1 cellular context compared by ENCODE assay signal in the genomic region with DNA sequence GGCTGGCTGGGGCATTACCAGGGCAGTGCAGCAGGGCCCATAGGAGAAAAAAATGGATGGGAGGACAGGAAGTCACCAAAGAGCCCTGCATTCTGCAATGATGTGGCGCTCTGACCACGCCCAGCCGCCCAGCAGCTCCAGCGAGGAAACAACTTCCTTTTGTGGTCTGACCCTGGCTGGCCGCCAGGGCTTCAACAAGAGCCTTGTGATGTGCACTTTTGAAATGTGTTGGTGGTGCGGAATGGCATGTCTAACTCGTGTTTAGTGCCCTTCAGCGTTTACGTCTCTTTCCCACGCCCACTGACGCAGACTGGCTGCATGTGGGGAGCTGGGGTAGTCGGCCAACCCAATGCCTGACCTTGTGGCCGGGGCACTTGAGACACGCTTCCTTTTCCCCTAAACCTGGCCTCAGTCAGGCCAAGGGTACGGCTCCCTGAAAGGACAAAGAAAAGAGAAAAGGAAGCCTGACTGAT.
A peak's percentile ranks its signal among the peaks of the same experiment; 100 is the strongest.
TF ChIP-seq lines count a peak whose summit lies in the region.

No MANE protein-coding gene starts in this region.

TF ChIP-seq in HepG2, 621 proteins besides CTCF, POLR2A, EP300 and RAD21 (continued from another document and continues in another):
- TF ChIP-seq, protein P1, sequence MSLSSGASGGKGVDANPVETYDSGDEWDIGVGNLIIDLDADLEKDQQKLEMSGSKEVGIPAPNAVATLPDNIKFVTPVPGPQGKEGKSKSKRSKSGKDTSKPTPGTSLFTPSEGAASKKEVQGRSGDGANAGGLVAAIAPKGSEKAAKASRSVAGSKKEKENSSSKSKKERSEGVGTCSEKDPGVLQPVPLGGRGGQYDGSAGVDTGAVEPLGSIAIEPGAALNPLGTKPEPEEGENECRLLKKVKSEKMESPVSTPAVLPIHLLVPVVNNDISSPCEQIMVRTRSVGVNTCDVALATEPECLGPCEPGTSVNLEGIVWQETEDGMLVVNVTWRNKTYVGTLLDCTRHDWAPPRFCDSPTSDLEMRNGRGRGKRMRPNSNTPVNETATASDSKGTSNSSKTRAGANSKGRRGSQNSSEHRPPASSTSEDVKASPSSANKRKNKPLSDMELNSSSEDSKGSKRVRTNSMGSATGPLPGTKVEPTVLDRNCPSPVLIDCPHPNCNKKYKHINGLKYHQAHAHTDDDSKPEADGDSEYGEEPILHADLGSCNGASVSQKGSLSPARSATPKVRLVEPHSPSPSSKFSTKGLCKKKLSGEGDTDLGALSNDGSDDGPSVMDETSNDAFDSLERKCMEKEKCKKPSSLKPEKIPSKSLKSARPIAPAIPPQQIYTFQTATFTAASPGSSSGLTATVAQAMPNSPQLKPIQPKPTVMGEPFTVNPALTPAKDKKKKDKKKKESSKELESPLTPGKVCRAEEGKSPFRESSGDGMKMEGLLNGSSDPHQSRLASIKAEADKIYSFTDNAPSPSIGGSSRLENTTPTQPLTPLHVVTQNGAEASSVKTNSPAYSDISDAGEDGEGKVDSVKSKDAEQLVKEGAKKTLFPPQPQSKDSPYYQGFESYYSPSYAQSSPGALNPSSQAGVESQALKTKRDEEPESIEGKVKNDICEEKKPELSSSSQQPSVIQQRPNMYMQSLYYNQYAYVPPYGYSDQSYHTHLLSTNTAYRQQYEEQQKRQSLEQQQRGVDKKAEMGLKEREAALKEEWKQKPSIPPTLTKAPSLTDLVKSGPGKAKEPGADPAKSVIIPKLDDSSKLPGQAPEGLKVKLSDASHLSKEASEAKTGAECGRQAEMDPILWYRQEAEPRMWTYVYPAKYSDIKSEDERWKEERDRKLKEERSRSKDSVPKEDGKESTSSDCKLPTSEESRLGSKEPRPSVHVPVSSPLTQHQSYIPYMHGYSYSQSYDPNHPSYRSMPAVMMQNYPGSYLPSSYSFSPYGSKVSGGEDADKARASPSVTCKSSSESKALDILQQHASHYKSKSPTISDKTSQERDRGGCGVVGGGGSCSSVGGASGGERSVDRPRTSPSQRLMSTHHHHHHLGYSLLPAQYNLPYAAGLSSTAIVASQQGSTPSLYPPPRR (CRISPR knock-in tag; IDR thresholded peaks at IDR 0.05; ENCODE audit: borderline replicate concordance), result peak; percentile 31; the same call in 1 of the 2 replicates
- TF ChIP-seq, protein P2, sequence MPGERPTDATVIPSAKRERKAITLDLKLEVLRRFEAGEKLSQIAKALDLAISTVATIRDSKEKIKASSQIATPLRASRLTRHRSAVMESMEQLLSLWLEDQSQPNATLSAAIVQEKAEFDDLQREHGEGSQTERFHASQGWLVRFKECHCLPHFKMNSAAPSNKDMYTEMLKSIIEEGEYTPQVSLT (CRISPR knock-in tag; IDR thresholded peaks at IDR 0.05; ENCODE audit: borderline replicate concordance, low read depth), result no peak
- TF ChIP-seq ZNF263 (CRISPR knock-in tag; IDR thresholded peaks at IDR 0.05) (0 out of 2 replicates have a peak, but pooled peaks have one; percentile 27), ZNF724P (CRISPR knock-in tag; IDR thresholded peaks at IDR 0.05; ENCODE audit: borderline replicate concordance) (no peak), EHMT2 (IDR thresholded peaks at IDR 0.05; ENCODE audit: borderline replicate concordance, low read depth, low read length) (peak; percentile 26; the same call in 1 of the 2 replicates), ZNF546 (CRISPR knock-in tag; conservative IDR thresholded peaks at IDR 0.05) (no peak), ARHGAP35 (CRISPR knock-in tag; IDR thresholded peaks at IDR 0.05; ENCODE audit: borderline replicate concordance) (no peak), NFIC (IDR thresholded peaks at IDR 0.05; ENCODE audit: low read length) (0 out of 2 replicates have a peak, but pooled peaks have one; percentile 58), ZNF543 (CRISPR knock-in tag; IDR thresholded peaks at IDR 0.05) (no peak), KAT2B (IDR thresholded peaks at IDR 0.05; ENCODE audit: borderline replicate concordance, low read depth, low read length) (no peak), TBP (CRISPR knock-in tag; IDR thresholded peaks at IDR 0.05) (no peak), ZNF260 (CRISPR knock-in tag; IDR thresholded peaks at IDR 0.05; ENCODE audit: borderline replicate concordance, low read depth) (no peak), WIZ (CRISPR knock-in tag; IDR thresholded peaks at IDR 0.05) (peak; percentile 50; the same call in 1 of the 2 replicates), CENPT (CRISPR knock-in tag; IDR thresholded peaks at IDR 0.05; ENCODE audit: low read depth) (0 out of 2 replicates have a peak, but pooled peaks have one; percentile 34), FOXK1 (CRISPR knock-in tag; IDR thresholded peaks at IDR 0.05; ENCODE audit: borderline replicate concordance, low read depth) (no peak), ARNT2 (CRISPR knock-in tag; IDR thresholded peaks at IDR 0.05; ENCODE audit: low read depth) (peak; percentile 46; the same call in 1 of the 2 replicates), PAF1 (CRISPR knock-in tag; IDR thresholded peaks at IDR 0.05) (no peak), ZBTB21 (CRISPR knock-in tag; IDR thresholded peaks at IDR 0.05) (peak; percentile 48), JUND (CRISPR knock-in tag; IDR thresholded peaks at IDR 0.05) (no peak)
- TF ChIP-seq, protein P3, sequence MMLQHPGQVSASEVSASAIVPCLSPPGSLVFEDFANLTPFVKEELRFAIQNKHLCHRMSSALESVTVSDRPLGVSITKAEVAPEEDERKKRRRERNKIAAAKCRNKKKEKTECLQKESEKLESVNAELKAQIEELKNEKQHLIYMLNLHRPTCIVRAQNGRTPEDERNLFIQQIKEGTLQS (CRISPR knock-in tag; IDR thresholded peaks at IDR 0.05), result no peak
- TF ChIP-seq, protein P4, sequence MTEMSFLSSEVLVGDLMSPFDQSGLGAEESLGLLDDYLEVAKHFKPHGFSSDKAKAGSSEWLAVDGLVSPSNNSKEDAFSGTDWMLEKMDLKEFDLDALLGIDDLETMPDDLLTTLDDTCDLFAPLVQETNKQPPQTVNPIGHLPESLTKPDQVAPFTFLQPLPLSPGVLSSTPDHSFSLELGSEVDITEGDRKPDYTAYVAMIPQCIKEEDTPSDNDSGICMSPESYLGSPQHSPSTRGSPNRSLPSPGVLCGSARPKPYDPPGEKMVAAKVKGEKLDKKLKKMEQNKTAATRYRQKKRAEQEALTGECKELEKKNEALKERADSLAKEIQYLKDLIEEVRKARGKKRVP (CRISPR knock-in tag; IDR thresholded peaks at IDR 0.05), result 0 out of 4 replicates have a peak, but pooled peaks of 1 of the 2 experiments have one; percentile 4
- TF ChIP-seq, protein P5, sequence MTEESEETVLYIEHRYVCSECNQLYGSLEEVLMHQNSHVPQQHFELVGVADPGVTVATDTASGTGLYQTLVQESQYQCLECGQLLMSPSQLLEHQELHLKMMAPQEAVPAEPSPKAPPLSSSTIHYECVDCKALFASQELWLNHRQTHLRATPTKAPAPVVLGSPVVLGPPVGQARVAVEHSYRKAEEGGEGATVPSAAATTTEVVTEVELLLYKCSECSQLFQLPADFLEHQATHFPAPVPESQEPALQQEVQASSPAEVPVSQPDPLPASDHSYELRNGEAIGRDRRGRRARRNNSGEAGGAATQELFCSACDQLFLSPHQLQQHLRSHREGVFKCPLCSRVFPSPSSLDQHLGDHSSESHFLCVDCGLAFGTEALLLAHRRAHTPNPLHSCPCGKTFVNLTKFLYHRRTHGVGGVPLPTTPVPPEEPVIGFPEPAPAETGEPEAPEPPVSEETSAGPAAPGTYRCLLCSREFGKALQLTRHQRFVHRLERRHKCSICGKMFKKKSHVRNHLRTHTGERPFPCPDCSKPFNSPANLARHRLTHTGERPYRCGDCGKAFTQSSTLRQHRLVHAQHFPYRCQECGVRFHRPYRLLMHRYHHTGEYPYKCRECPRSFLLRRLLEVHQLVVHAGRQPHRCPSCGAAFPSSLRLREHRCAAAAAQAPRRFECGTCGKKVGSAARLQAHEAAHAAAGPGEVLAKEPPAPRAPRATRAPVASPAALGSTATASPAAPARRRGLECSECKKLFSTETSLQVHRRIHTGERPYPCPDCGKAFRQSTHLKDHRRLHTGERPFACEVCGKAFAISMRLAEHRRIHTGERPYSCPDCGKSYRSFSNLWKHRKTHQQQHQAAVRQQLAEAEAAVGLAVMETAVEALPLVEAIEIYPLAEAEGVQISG (CRISPR knock-in tag; IDR thresholded peaks at IDR 0.05), result peak; percentile 56; the same call in 1 of the 2 replicates
- TF ChIP-seq, protein P6, sequence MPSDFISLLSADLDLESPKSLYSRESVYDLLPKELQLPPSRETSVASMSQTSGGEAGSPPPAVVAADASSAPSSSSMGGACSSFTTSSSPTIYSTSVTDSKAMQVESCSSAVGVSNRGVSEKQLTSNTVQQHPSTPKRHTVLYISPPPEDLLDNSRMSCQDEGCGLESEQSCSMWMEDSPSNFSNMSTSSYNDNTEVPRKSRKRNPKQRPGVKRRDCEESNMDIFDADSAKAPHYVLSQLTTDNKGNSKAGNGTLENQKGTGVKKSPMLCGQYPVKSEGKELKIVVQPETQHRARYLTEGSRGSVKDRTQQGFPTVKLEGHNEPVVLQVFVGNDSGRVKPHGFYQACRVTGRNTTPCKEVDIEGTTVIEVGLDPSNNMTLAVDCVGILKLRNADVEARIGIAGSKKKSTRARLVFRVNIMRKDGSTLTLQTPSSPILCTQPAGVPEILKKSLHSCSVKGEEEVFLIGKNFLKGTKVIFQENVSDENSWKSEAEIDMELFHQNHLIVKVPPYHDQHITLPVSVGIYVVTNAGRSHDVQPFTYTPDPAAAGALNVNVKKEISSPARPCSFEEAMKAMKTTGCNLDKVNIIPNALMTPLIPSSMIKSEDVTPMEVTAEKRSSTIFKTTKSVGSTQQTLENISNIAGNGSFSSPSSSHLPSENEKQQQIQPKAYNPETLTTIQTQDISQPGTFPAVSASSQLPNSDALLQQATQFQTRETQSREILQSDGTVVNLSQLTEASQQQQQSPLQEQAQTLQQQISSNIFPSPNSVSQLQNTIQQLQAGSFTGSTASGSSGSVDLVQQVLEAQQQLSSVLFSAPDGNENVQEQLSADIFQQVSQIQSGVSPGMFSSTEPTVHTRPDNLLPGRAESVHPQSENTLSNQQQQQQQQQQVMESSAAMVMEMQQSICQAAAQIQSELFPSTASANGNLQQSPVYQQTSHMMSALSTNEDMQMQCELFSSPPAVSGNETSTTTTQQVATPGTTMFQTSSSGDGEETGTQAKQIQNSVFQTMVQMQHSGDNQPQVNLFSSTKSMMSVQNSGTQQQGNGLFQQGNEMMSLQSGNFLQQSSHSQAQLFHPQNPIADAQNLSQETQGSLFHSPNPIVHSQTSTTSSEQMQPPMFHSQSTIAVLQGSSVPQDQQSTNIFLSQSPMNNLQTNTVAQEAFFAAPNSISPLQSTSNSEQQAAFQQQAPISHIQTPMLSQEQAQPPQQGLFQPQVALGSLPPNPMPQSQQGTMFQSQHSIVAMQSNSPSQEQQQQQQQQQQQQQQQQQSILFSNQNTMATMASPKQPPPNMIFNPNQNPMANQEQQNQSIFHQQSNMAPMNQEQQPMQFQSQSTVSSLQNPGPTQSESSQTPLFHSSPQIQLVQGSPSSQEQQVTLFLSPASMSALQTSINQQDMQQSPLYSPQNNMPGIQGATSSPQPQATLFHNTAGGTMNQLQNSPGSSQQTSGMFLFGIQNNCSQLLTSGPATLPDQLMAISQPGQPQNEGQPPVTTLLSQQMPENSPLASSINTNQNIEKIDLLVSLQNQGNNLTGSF (CRISPR knock-in tag; IDR thresholded peaks at IDR 0.05), result no peak
- TF ChIP-seq, protein P7, sequence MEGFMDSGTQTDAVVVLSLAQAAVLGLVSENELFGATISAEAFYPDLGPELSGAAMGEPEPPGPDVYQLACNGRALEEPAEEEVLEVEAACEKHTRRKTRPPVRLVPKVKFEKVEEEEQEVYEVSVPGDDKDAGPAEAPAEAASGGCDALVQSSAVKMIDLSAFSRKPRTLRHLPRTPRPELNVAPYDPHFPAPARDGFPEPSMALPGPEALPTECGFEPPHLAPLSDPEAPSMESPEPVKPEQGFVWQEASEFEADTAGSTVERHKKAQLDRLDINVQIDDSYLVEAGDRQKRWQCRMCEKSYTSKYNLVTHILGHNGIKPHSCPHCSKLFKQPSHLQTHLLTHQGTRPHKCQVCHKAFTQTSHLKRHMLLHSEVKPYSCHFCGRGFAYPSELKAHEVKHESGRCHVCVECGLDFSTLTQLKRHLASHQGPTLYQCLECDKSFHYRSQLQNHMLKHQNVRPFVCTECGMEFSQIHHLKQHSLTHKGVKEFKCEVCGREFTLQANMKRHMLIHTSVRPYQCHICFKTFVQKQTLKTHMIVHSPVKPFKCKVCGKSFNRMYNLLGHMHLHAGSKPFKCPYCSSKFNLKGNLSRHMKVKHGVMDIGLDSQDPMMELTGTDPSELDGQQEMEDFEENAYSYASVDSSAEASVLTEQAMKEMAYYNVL (CRISPR knock-in tag; IDR thresholded peaks at IDR 0.05; ENCODE audit: borderline replicate concordance), result peak; percentile 65; the same call in 1 of the 2 replicates
- TF ChIP-seq, protein P8, sequence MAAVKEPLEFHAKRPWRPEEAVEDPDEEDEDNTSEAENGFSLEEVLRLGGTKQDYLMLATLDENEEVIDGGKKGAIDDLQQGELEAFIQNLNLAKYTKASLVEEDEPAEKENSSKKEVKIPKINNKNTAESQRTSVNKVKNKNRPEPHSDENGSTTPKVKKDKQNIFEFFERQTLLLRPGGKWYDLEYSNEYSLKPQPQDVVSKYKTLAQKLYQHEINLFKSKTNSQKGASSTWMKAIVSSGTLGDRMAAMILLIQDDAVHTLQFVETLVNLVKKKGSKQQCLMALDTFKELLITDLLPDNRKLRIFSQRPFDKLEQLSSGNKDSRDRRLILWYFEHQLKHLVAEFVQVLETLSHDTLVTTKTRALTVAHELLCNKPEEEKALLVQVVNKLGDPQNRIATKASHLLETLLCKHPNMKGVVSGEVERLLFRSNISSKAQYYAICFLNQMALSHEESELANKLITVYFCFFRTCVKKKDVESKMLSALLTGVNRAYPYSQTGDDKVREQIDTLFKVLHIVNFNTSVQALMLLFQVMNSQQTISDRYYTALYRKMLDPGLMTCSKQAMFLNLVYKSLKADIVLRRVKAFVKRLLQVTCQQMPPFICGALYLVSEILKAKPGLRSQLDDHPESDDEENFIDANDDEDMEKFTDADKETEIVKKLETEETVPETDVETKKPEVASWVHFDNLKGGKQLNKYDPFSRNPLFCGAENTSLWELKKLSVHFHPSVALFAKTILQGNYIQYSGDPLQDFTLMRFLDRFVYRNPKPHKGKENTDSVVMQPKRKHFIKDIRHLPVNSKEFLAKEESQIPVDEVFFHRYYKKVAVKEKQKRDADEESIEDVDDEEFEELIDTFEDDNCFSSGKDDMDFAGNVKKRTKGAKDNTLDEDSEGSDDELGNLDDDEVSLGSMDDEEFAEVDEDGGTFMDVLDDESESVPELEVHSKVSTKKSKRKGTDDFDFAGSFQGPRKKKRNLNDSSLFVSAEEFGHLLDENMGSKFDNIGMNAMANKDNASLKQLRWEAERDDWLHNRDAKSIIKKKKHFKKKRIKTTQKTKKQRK (IDR thresholded peaks at IDR 0.05; ENCODE audit: low read length), result no peak
